Comparison of ENCODE assay signal across 28 cellular contexts in genomic region chr14:95296595-95297365, GRCh38. TPM values are rescaled to one million over a fixed set of nuclear protein-coding genes. Genes with fewer than 3 reads are reported as not detected.
DNase-seq lines count a peak whose midpoint lies in the region; ATAC-seq and TF ChIP-seq lines count a peak whose summit lies in the region.
"Had no signal": no experiment of that assay in that cellular context is flagged by ENCODE, and none has a peak within 500 bp of the region (broad histone marks: within the 10 kb centered on the region; RNA-seq: fewer than 3 reads in every experiment).

No MANE protein-coding gene starts in this region.

- H3K79me2 ChIP-seq in OCI-LY7 (ENCODE audit: insufficient read depth, low read depth, low read length) (no peaks in the 10 kb centered on the region), MM.1S (ENCODE audit: low read length) (peaks cover 5% of the 10 kb centered on the region; the same call in 1 of the 2 replicates)
- H3K79me2 ChIP-seq: hepatocyte had no signal

- H3K4me2 ChIP-seq in BLaER1 (peak overlapping the region; percentile 90), OCI-LY7 (ENCODE audit: low read length) (peak overlapping the region; percentile 65), MM.1S (ENCODE audit: low read depth, low read length) (no peak overlapping the region)
- H3K4me2 ChIP-seq: A549, hepatocyte had no signal

- no peaks in the 10 kb centered on the region; the same call in 1 of the 2 replicates for H4K20me1 ChIP-seq in BLaER1
- peaks cover 6% of the 10 kb centered on the region; the same call in 1 of the 2 replicates for H4K20me1 ChIP-seq in OCI-LY7 (ENCODE audit: insufficient read depth, low read length)
- H4K20me1 ChIP-seq in MM.1S (ENCODE audit: insufficient read depth, low read length), result no peaks in the 10 kb centered on the region

- TF ChIP-seq CTCF in OCI-LY7 (conservative IDR thresholded peaks at IDR 0.05; ENCODE audit: low read length) (no peak), dorsolateral prefrontal cortex (IDR thresholded peaks at IDR 0.05 in 54 of 56, conservative IDR thresholded peaks at IDR 0.05 in 2 of 56; ENCODE audit: low read depth in 1 of 56, partially characterized antibody in 56 of 56) (no peak), MM.1S (IDR thresholded peaks at IDR 0.05; ENCODE audit: low read length) (no peak)

- no peaks in the 10 kb centered on the region for H3K9me2 ChIP-seq in OCI-LY7 (ENCODE audit: insufficient read depth, low read length)
- no peaks in the 10 kb centered on the region for H3K9me2 ChIP-seq in MM.1S (replicated peaks; ENCODE audit: insufficient read depth, low read length)

- H3K4me3 ChIP-seq in BLaER1 (peak overlapping the region; percentile 23; the same call in 1 of the 2 replicates), OCI-LY7 (ENCODE audit: low read depth, low read length, poor library complexity, severe bottlenecking) (peak overlapping the region; percentile 19), dorsolateral prefrontal cortex (peak overlapping the region in 1 of 59 donors; percentile 1), MM.1S (ENCODE audit: low read length) (no peak overlapping the region)
- H3K4me3 ChIP-seq: A549, adrenal gland, gastroesophageal sphincter, hepatocyte, pancreas, thoracic aorta, vagina had no signal

- intact Hi-C loops in OCI-LY7 (cut with micrococcal nuclease; ENCODE audit: unreplicated experiment), result no loop called here
- intact Hi-C loops in dorsolateral prefrontal cortex (cut with DNase I), result no loop called here

- DNase-seq in OCI-LY7 (ENCODE audit: low spot score) (no peak), dorsolateral prefrontal cortex (no peak), mesenteric fat pad (ENCODE audit: low spot score) (peak; percentile 45), NCI-H2029 (lab: John Stamatoyannopoulos, UW) (no peak), MM.1S (no peak), NCI-H2029 treated with DMSO at 0.1 percent for 48 hours (lab: John Stamatoyannopoulos, UW) (no peak)
- DNase-seq: activated CD4-positive, alpha-beta memory T cell treated with anti-CD3 and anti-CD28 coated beads for 36 hours; activated CD4-positive, alpha-beta T cell treated with anti-CD3 and anti-CD28 coated beads for 1 hour; activated naive CD4-positive, alpha-beta T cell treated with anti-CD3 and anti-CD28 coated beads for 36 hours; adrenal gland; CD8-positive, alpha-beta memory T cell; EL; GOT3; HFFc6; NCI-H1105 treated with DMSO at 0.1 percent for 48 hours; NCI-H2081; NCI-H446 treated with DMSO at 0.1 percent for 48 hours; pancreas; stimulated activated CD4-positive, alpha-beta T cell treated with anti-CD3 and anti-CD28 coated beads, Interleukin-1b, Interleukin-23, amount 100 ng/mL, for 48 hours; stimulated activated naive CD8-positive, alpha-beta T cell treated with anti-CD3 and anti-CD28 coated beads, Interleukin-15, Interleukin-2, amounts not matched to agents 100 U/mL and 50 U/mL, for 24 hours had no signal

- H3K9ac ChIP-seq in BLaER1 (peak overlapping the region; percentile 51; the same call in 1 of the 2 replicates), MM.1S (ENCODE audit: low read length) (no peak overlapping the region)

- H3K4me1 ChIP-seq in BLaER1 (peaks cover 93% of the 10 kb centered on the region), OCI-LY7 (ENCODE audit: insufficient read depth, low read length, poor library complexity, severe bottlenecking) (peaks cover 56% of the 10 kb centered on the region), MM.1S (ENCODE audit: low read length) (0 out of 2 replicates have a peak, but pooled peaks cover 1% of the 10 kb centered on the region)

- H3F3A ChIP-seq in MM.1S (ENCODE audit: insufficient read depth, low read length), result no peaks in the 10 kb centered on the region

- peaks cover 6% of the 10 kb centered on the region; the same call in 1 of the 2 replicates for H3K9me3 ChIP-seq in BLaER1
- peaks cover 8% of the 10 kb centered on the region; the same call in 1 of the 2 replicates for H3K9me3 ChIP-seq in OCI-LY7 (ENCODE audit: low read length)
- no peaks in the 10 kb centered on the region for H3K9me3 ChIP-seq in MM.1S (replicated peaks; ENCODE audit: insufficient read depth, low read length)
- H3K9me3 ChIP-seq: A549, adrenal gland, pancreas, thoracic aorta, vagina had no signal

- POLR2A ChIA-PET in OCI-LY7 (lab: Charles Lee), result interaction anchor here (0.6 to 1.7 kb wide), 5 partner anchors 28 to 43 kb away, joined by 3 to 4 read pairs (median 4); no protein-coding TSS in a partner anchor

- no TSS peak for BruUV-seq in OCI-LY7 (replicated peaks; lab: Mats Ljungman, UMichigan)

- no peaks in the 10 kb centered on the region for H3K36me3 ChIP-seq in BLaER1
- H3K36me3 ChIP-seq in OCI-LY7 (ENCODE audit: insufficient read depth, low read length), result no peaks in the 10 kb centered on the region
- no peaks in the 10 kb centered on the region for H3K36me3 ChIP-seq in MM.1S (replicated peaks; ENCODE audit: insufficient read depth, low read length)
- H3K36me3 ChIP-seq: adrenal gland, gastroesophageal sphincter, pancreas, thoracic aorta, vagina had no signal

- ATAC-seq in HG03280 (IDR thresholded peaks at IDR 0.05; ENCODE audit: unreplicated experiment), result no peak
- ATAC-seq: A549; gastroesophageal sphincter; pancreas; Right ventricle myocardium inferior; stimulated activated naive CD8-positive, alpha-beta T cell treated with anti-CD3 and anti-CD28 coated beads, Interleukin-15, Interleukin-2, amounts not matched to agents 100 U/mL and 50 U/mL, for 24 hours had no signal

- H3K27ac ChIP-seq in BLaER1, result peak overlapping the region; percentile 82
- peak overlapping the region; percentile 71 for H3K27ac ChIP-seq in OCI-LY7 (ENCODE audit: low read depth, low read length, poor library complexity, severe bottlenecking)
- H3K27ac ChIP-seq in dorsolateral prefrontal cortex, result peak overlapping the region in 58 of 59 donors; percentile 85 to 100 (median 97)
- H3K27ac ChIP-seq in MM.1S (ENCODE audit: low read length), result no peak overlapping the region
- H3K27ac ChIP-seq: A549, adrenal gland, gastroesophageal sphincter, hepatocyte, pancreas, thoracic aorta, vagina had no signal

- H3K27me3 ChIP-seq in BLaER1, result no peaks in the 10 kb centered on the region
- H3K27me3 ChIP-seq in dorsolateral prefrontal cortex, result no peaks in the 10 kb centered on the region
- no peaks in the 10 kb centered on the region for H3K27me3 ChIP-seq in MM.1S (replicated peaks; ENCODE audit: insufficient read depth, low read length)
- H3K27me3 ChIP-seq: adrenal gland, hepatocyte, pancreas, vagina had no signal

- CTCF ChIA-PET in OCI-LY7 (lab: Charles Lee; ENCODE audit: unreplicated experiment), result no interaction called here

- H2AFZ ChIP-seq in OCI-LY7 (ENCODE audit: low read length), result no peak overlapping the region; the same call in 1 of the 2 replicates
- no peak overlapping the region for H2AFZ ChIP-seq in MM.1S (ENCODE audit: low read length)
- H2AFZ ChIP-seq: hepatocyte had no signal

RNA-seq across cellular contexts. Expression of gene CLMN, which starts 22.9 kb away (rescaled TPM):
- 5.8 and 6.8 TPM in 2 replicates for total RNA-seq in OCI-LY7 (2014; rRNA removed; shearing (Covaris generic))
- 12.0 and 13.0 TPM in 2 replicates for total RNA-seq in OCI-LY7 (2022)
- 100 to 1,000 TPM in 37 of 120 experiments, 10 to 100 TPM in 83; 22.3 to 262 (median 78.6) TPM for total RNA-seq in dorsolateral prefrontal cortex
- 47.4 TPM for total RNA-seq in mesenteric fat pad
